In the genomic region with DNA sequence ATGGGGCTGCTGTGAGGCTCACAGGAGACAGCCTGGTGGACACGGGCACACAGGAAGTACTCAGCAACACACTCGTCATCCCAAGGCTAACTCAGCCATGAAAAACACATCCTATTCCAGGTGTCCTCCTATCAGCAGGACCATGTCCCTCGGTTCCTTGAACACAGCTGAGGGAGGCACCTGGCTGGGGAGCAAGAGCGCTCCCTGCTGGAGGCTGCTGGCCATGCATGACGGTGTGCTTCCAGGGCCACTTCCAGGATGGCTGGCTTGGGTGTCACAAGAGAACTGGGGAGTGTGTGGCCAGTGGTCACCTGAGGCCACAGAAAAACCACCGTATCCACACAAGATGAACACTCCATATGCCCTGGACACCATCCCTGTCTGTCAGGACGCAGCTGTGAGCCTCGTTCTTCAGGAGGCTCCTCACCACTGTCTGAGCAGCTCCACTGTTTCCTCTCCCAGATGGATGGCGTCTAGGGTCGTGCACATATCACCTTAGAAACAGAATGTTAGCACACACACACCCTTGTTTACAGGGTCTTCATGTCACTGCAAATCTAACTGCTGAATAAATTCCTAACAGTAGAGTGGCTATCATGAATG, we compare ENCODE assay signal across 9 cellular contexts. TPM values are rescaled to one million over a fixed set of nuclear protein-coding genes. Genes with fewer than 3 reads are reported as not detected.
DNase-seq lines count a peak whose midpoint lies in the region; ATAC-seq and TF ChIP-seq lines count a peak whose summit lies in the region.
"Had no signal": no experiment of that assay in that cellular context is flagged by ENCODE, and none has a peak within 500 bp of the region (broad histone marks: within the 10 kb centered on the region; RNA-seq: fewer than 3 reads in every experiment).

No MANE protein-coding gene starts in this region.

- no peak overlapping the region for H3K4me2 ChIP-seq in PC-3 (ENCODE audit: low read length)

- CTCF ChIA-PET in Calu3 (lab: Charles Lee), result interaction anchor here (0.6 to 1.3 kb wide), 5 partner anchors 66 to 140 kb away, joined by 3 to 6 read pairs (median 3); no protein-coding TSS in a partner anchor
- CTCF ChIA-PET in PC-3 (lab: Charles Lee), result interaction anchor here (0.6 to 1.2 kb wide), 3 partner anchors 9 to 70 kb away, joined by 3 to 5 read pairs (median 3); no protein-coding TSS in a partner anchor

- H3K36me3 Mint-ChIP-seq in Calu3 (ENCODE audit: insufficient read depth, unreplicated experiment) (peaks cover 5% of the 10 kb centered on the region), nephron (ENCODE audit: low read depth) (peaks cover 6% of the 10 kb centered on the region)
- H3K36me3 Mint-ChIP-seq in activated T-helper 1 cell treated with anti-CD3 and anti-CD28 coated beads, Interleukin-12 subunit alpha, Interleukin-12 subunit beta, Interleukin-2, Interleukin-4 antibody, amounts not matched to agents 30 ng/mL and 10 ng/mL and 1 ng/mL, durations not matched to agents 14 hours and 24 hours and 36 hours (ENCODE audit: low read depth), result peaks cover 11% of the 10 kb centered on the region
- H3K36me3 Mint-ChIP-seq in stimulated activated effector memory CD8-positive, alpha-beta T cell treated with anti-CD3 and anti-CD28 coated beads, Interleukin-12 subunit alpha, Interleukin-12 subunit beta, amount 100 ng/mL, for 72 hours, result no peaks in the 10 kb centered on the region
- H3K36me3 Mint-ChIP-seq: activated naive CD4-positive, alpha-beta T cell treated with anti-CD3 and anti-CD28 coated beads, Interleukin-2, amount 50 U/mL, for 24 hours had no signal

- no peak overlapping the region for H2AFZ ChIP-seq in PC-3 (ENCODE audit: low read length)

- H3K27me3 ChIP-seq in PC-3 (ENCODE audit: low read length), result no peaks in the 10 kb centered on the region

- H3K4me3 ChIP-seq in PC-3 (ENCODE audit: low read length), result no peak overlapping the region
- H3K4me3 ChIP-seq in fibroblast of mammary gland (ENCODE audit: control insufficient read depth, low read depth, low read length), result no peak overlapping the region

- H3K9ac ChIP-seq in PC-3 (ENCODE audit: low read length), result no peak overlapping the region

- peaks cover 49% of the 10 kb centered on the region for H3K36me3 ChIP-seq in PC-3 (ENCODE audit: low read depth, low read length)

- H3K79me2 ChIP-seq in PC-3 (ENCODE audit: low read length), result peaks cover 4% of the 10 kb centered on the region; the same call in 1 of the 2 replicates

- POLR2A ChIA-PET in PC-3 (lab: Charles Lee; ENCODE audit: unreplicated experiment), result no interaction called here

- H3K27ac Mint-ChIP-seq in Calu3 (ENCODE audit: unreplicated experiment), result no peak overlapping the region
- H3K27ac Mint-ChIP-seq in activated T-helper 1 cell treated with anti-CD3 and anti-CD28 coated beads, Interleukin-12 subunit alpha, Interleukin-12 subunit beta, Interleukin-2, Interleukin-4 antibody, amounts not matched to agents 30 ng/mL and 10 ng/mL and 1 ng/mL, durations not matched to agents 14 hours and 24 hours and 36 hours, result no peak overlapping the region
- peak overlapping the region in 2 of 3 experiments; percentile 31 to 49 for H3K27ac Mint-ChIP-seq in nephron
- peak overlapping the region; percentile 60 for H3K27ac Mint-ChIP-seq in stimulated activated effector memory CD8-positive, alpha-beta T cell treated with anti-CD3 and anti-CD28 coated beads, Interleukin-12 subunit alpha, Interleukin-12 subunit beta, amount 100 ng/mL, for 72 hours
- H3K27ac Mint-ChIP-seq: activated naive CD4-positive, alpha-beta T cell treated with anti-CD3 and anti-CD28 coated beads, Interleukin-2, amount 50 U/mL, for 24 hours had no signal

- H4K20me1 ChIP-seq in PC-3 (ENCODE audit: low read length), result no peaks in the 10 kb centered on the region

- no peaks in the 10 kb centered on the region for H3K9me3 ChIP-seq in PC-3 (ENCODE audit: low read length)

- H3K27ac ChIP-seq in PC-3 (ENCODE audit: low read length), result no peak overlapping the region

- TF ChIP-seq CTCF in Calu3 (IDR thresholded peaks at IDR 0.05; ENCODE audit: unreplicated experiment), result peak; percentile 56
- peak; percentile 95 for TF ChIP-seq CTCF in PC-3 (conservative IDR thresholded peaks at IDR 0.05; ENCODE audit: low read depth, low read length)
- peak; percentile 93 for TF ChIP-seq CTCF in fibroblast of mammary gland (conservative IDR thresholded peaks at IDR 0.05; ENCODE audit: control insufficient read depth, insufficient read depth, low read depth, low read length)
- TF ChIP-seq CTCF in nephron (IDR thresholded peaks at IDR 0.05; ENCODE audit: unreplicated experiment in 3 of 3), result peak; percentile 87 to 94 (median 94)

- peaks cover 7% of the 10 kb centered on the region for H3K4me1 ChIP-seq in PC-3 (ENCODE audit: insufficient read depth, low read length)

- H3K9me2 ChIP-seq in PC-3 (replicated peaks; ENCODE audit: low read length), result no peaks in the 10 kb centered on the region

- no peak overlapping the region for H3K4me3 Mint-ChIP-seq in Calu3 (ENCODE audit: low read depth, unreplicated experiment)
- H3K4me3 Mint-ChIP-seq in activated T-helper 1 cell treated with anti-CD3 and anti-CD28 coated beads, Interleukin-12 subunit alpha, Interleukin-12 subunit beta, Interleukin-2, Interleukin-4 antibody, amounts not matched to agents 30 ng/mL and 10 ng/mL and 1 ng/mL, durations not matched to agents 14 hours and 24 hours and 36 hours, result no peak overlapping the region
- no peak overlapping the region for H3K4me3 Mint-ChIP-seq in nephron
- no peak overlapping the region for H3K4me3 Mint-ChIP-seq in stimulated activated effector memory CD8-positive, alpha-beta T cell treated with anti-CD3 and anti-CD28 coated beads, Interleukin-12 subunit alpha, Interleukin-12 subunit beta, amount 100 ng/mL, for 72 hours
- H3K4me3 Mint-ChIP-seq: activated naive CD4-positive, alpha-beta T cell treated with anti-CD3 and anti-CD28 coated beads, Interleukin-2, amount 50 U/mL, for 24 hours had no signal

- H3K4me1 Mint-ChIP-seq in Calu3 (ENCODE audit: low read depth, unreplicated experiment), result peaks cover 6% of the 10 kb centered on the region
- peaks cover 34% of the 10 kb centered on the region for H3K4me1 Mint-ChIP-seq in activated T-helper 1 cell treated with anti-CD3 and anti-CD28 coated beads, Interleukin-12 subunit alpha, Interleukin-12 subunit beta, Interleukin-2, Interleukin-4 antibody, amounts not matched to agents 30 ng/mL and 10 ng/mL and 1 ng/mL, durations not matched to agents 14 hours and 24 hours and 36 hours (ENCODE audit: low read depth)
- peaks cover 42% of the 10 kb centered on the region for H3K4me1 Mint-ChIP-seq in nephron
- H3K4me1 Mint-ChIP-seq in stimulated activated effector memory CD8-positive, alpha-beta T cell treated with anti-CD3 and anti-CD28 coated beads, Interleukin-12 subunit alpha, Interleukin-12 subunit beta, amount 100 ng/mL, for 72 hours, result no peaks in the 10 kb centered on the region
- H3K4me1 Mint-ChIP-seq: activated naive CD4-positive, alpha-beta T cell treated with anti-CD3 and anti-CD28 coated beads, Interleukin-2, amount 50 U/mL, for 24 hours had no signal

- DNase-seq in Calu3, result peak; percentile 70
- DNase-seq in PC-3, result peak; percentile 77
- DNase-seq in activated T-helper 1 cell treated with anti-CD3 and anti-CD28 coated beads, Interleukin-12 subunit alpha, Interleukin-12 subunit beta, Interleukin-2, Interleukin-4 antibody, amounts not matched to agents 30 ng/mL and 10 ng/mL and 1 ng/mL, durations not matched to agents 14 hours and 24 hours and 36 hours (ENCODE audit: low spot score), result peak; percentile 65
- peak; percentile 59 for DNase-seq in fibroblast of mammary gland (ENCODE audit: low read depth)
- DNase-seq in stimulated activated effector memory CD8-positive, alpha-beta T cell treated with anti-CD3 and anti-CD28 coated beads, Interleukin-12 subunit alpha, Interleukin-12 subunit beta, amount 100 ng/mL, for 72 hours (ENCODE audit: low spot score in 2 of 2), result peak; percentile 75 to 81

- ATAC-seq in HG02642 (IDR thresholded peaks at IDR 0.05; ENCODE audit: poor library complexity, unreplicated experiment) (peak; percentile 51), PC-3 (peak; percentile 77), HG02840 (IDR thresholded peaks at IDR 0.05; ENCODE audit: low FRiP score, unreplicated experiment) (no peak)
- peak; percentile 81 for ATAC-seq in stimulated activated effector memory CD8-positive, alpha-beta T cell treated with anti-CD3 and anti-CD28 coated beads, Interleukin-12 subunit alpha, Interleukin-12 subunit beta, amount 100 ng/mL, for 72 hours

- intact Hi-C loops in Calu3 (cut with micrococcal nuclease; ENCODE audit: unreplicated experiment) (loop anchor here (5.0 kb wide), 1 partner anchor 121 kb away; no protein-coding TSS in a partner anchor), PC-3 (cut with micrococcal nuclease) (loop anchor here (1.0 kb wide), 2 partner anchors 70 to 122 kb away; no protein-coding TSS in a partner anchor)
- intact Hi-C loops in activated T-helper 1 cell treated with anti-CD3 and anti-CD28 coated beads, Interleukin-12 subunit alpha, Interleukin-12 subunit beta, Interleukin-2, Interleukin-4 antibody, amounts not matched to agents 30 ng/mL and 10 ng/mL and 1 ng/mL, durations not matched to agents 14 hours and 24 hours and 36 hours (cut with micrococcal nuclease), result loop anchor here (1.0 kb wide), 5 partner anchors 21 to 181 kb away; a partner anchor contains a TSS

- peaks cover under 1% of the 10 kb centered on the region for H3F3A ChIP-seq in PC-3 (ENCODE audit: low read length, unreplicated experiment)

- no peaks in the 10 kb centered on the region for H3K9me3 Mint-ChIP-seq in Calu3 (ENCODE audit: low read depth, unreplicated experiment)
- no peaks in the 10 kb centered on the region for H3K9me3 Mint-ChIP-seq in activated T-helper 1 cell treated with anti-CD3 and anti-CD28 coated beads, Interleukin-12 subunit alpha, Interleukin-12 subunit beta, Interleukin-2, Interleukin-4 antibody, amounts not matched to agents 30 ng/mL and 10 ng/mL and 1 ng/mL, durations not matched to agents 14 hours and 24 hours and 36 hours
- no peaks in the 10 kb centered on the region for H3K9me3 Mint-ChIP-seq in nephron
- no peaks in the 10 kb centered on the region for H3K9me3 Mint-ChIP-seq in stimulated activated effector memory CD8-positive, alpha-beta T cell treated with anti-CD3 and anti-CD28 coated beads, Interleukin-12 subunit alpha, Interleukin-12 subunit beta, amount 100 ng/mL, for 72 hours
- H3K9me3 Mint-ChIP-seq: activated naive CD4-positive, alpha-beta T cell treated with anti-CD3 and anti-CD28 coated beads, Interleukin-2, amount 50 U/mL, for 24 hours had no signal

- H3K27me3 Mint-ChIP-seq in Calu3 (ENCODE audit: unreplicated experiment) (no peaks in the 10 kb centered on the region), nephron (ENCODE audit: low read depth) (peaks cover 7% of the 10 kb centered on the region)
- H3K27me3 Mint-ChIP-seq in activated T-helper 1 cell treated with anti-CD3 and anti-CD28 coated beads, Interleukin-12 subunit alpha, Interleukin-12 subunit beta, Interleukin-2, Interleukin-4 antibody, amounts not matched to agents 30 ng/mL and 10 ng/mL and 1 ng/mL, durations not matched to agents 14 hours and 24 hours and 36 hours (ENCODE audit: insufficient read depth), result no peaks in the 10 kb centered on the region
- H3K27me3 Mint-ChIP-seq: activated naive CD4-positive, alpha-beta T cell treated with anti-CD3 and anti-CD28 coated beads, Interleukin-2, amount 50 U/mL, for 24 hours had no signal

- BruUV-seq in Calu3 (replicated peaks; lab: Mats Ljungman, UMichigan) (no TSS peak), PC-3 (replicated peaks; lab: Mats Ljungman, UMichigan) (no TSS peak)

RNA-seq across cellular contexts. Expression of a gene that starts 31.0 kb away (rescaled TPM):
- 26.4 and 26.9 TPM in 2 replicates for total RNA-seq in Calu3 (2022)
- 41.5 and 43.0 TPM in 2 replicates for total RNA-seq in PC-3 (2014; rRNA removed)
- total RNA-seq in activated T-helper 1 cell treated with anti-CD3 and anti-CD28 coated beads, Interleukin-12 subunit alpha, Interleukin-12 subunit beta, Interleukin-2, Interleukin-4 antibody, amounts not matched to agents 30 ng/mL and 10 ng/mL and 1 ng/mL, durations not matched to agents 14 hours and 24 hours and 36 hours, result 20.3 and 24.9 TPM in 2 replicates

Comparison
In these comparisons a context has a peak if more than half of its experiments do, and no peak if none do; other contexts are left out.
1. H3K27ac Mint-ChIP-seq: peak in nephron (2 of 3) and stimulated activated effector memory CD8-positive, alpha-beta T cell treated with anti-CD3 and anti-CD28 coated beads, Interleukin-12 subunit alpha, Interleukin-12 subunit beta, amount 100 ng/mL, for 72 hours (single experiment); none in Calu3 (single experiment) and activated T-helper 1 cell treated with anti-CD3 and anti-CD28 coated beads, Interleukin-12 subunit alpha, Interleukin-12 subunit beta, Interleukin-2, Interleukin-4 antibody, amounts not matched to agents 30 ng/mL and 10 ng/mL and 1 ng/mL, durations not matched to agents 14 hours and 24 hours and 36 hours (single experiment).
2. Peak in every context shown above with its lines, with median percentiles within 50 percentile points of each other: DNase-seq and CTCF ChIP-seq.